Comparison of ENCODE assay signal across 1 cellular context in genomic region chr9:97628668-97629067, GRCh38.
A peak's percentile ranks its signal among the peaks of the same experiment; 100 is the strongest.
TF ChIP-seq lines count a peak whose summit lies in the region.

No MANE protein-coding gene starts in this region.

TF ChIP-seq in H1, 55 proteins besides CTCF, POLR2A, EP300 and RAD21:
- no peak for TF ChIP-seq RNF2 (IDR thresholded peaks at IDR 0.05; ENCODE audit: borderline replicate concordance, low read depth, low read length, missing control alignments, poor library complexity, severe bottlenecking)
- no peak for TF ChIP-seq POU5F1 (IDR thresholded peaks at IDR 0.05; ENCODE audit: low read depth, low read length)
- peak; percentile 53 to 58; a peak in 1 of 4 replicates for TF ChIP-seq SIN3A (conservative IDR thresholded peaks at IDR 0.05 in 1 of 2, IDR thresholded peaks at IDR 0.05 in 1 of 2; ENCODE audit: low read depth in 1 of 2, low read length in 2 of 2)
- no peak for TF ChIP-seq HDAC6 (IDR thresholded peaks at IDR 0.05; ENCODE audit: low read depth, low read length)
- TF ChIP-seq SIX5 (IDR thresholded peaks at IDR 0.05; ENCODE audit: low read depth, low read length), result no peak
- no peak for TF ChIP-seq SUZ12 (IDR thresholded peaks at IDR 0.05; ENCODE audit: low read length)
- no peak for TF ChIP-seq TCF12 (IDR thresholded peaks at IDR 0.05; ENCODE audit: low read depth, low read length)
